1 cellular context compared by ENCODE assay signal in the genomic region with DNA sequence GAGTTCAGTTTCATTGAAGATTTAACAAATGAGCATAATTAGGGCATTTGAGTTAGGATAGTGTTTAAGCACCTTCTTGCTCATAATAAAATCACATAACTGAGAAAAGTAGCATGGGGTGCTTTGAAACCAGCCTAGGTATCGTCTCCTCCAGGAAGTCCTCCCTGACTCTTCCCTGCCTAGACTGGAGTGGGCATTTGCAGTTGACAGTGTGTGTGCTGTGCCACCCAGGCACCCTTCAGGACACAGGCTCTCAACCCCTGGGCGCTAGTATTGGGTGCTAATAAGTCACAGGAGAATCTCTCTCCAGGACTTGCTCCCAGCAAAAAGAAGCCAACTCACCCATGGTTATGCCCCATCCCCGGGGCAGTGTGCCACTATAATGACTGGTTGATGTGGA.
TF ChIP-seq lines count a peak whose summit lies in the region.

No MANE protein-coding gene starts in this region.

TF ChIP-seq in K562, 482 proteins besides CTCF, POLR2A, EP300 and RAD21 (continued from another document):
- TF ChIP-seq ZNF280B (CRISPR knock-in tag; IDR thresholded peaks at IDR 0.05) (no peak), NR2F6 (CRISPR knock-in tag; IDR thresholded peaks at IDR 0.05) (no peak), ZNF23 (CRISPR knock-in tag; IDR thresholded peaks at IDR 0.05) (no peak)
